ENCODE assay signal across 10 cellular contexts in genomic region chr18:43396266-43396665, GRCh38.
DNase-seq lines count a peak whose midpoint lies in the region; ATAC-seq lines count a peak whose summit lies in the region.
"Had no signal": no experiment of that assay in that cellular context is flagged by ENCODE, and none has a peak within 500 bp of the region (broad histone marks: within the 10 kb centered on the region; RNA-seq: fewer than 3 reads in every experiment).

No MANE protein-coding gene starts in this region.

- H4K8ac ChIP-seq in mesendoderm (ENCODE audit: low read depth, low read length), result no peak overlapping the region

- H3K4me1 ChIP-seq in adipocyte (ENCODE audit: control insufficient read depth, insufficient read depth, low read length) (no peaks in the 10 kb centered on the region), mesendoderm (ENCODE audit: control insufficient read depth, low read depth, low read length) (no peaks in the 10 kb centered on the region), aorta (ENCODE audit: control insufficient read depth in 1 of 2, insufficient read depth in 2 of 2, low read length in 2 of 2) (no peaks in the 10 kb centered on the region)

- no peaks in the 10 kb centered on the region for H3K79me2 ChIP-seq in mesendoderm (ENCODE audit: control insufficient read depth, insufficient read depth, low read length)

- no peak overlapping the region for H3K4me2 ChIP-seq in mesendoderm (ENCODE audit: low read length)

- H3K9me3 Mint-ChIP-seq in stimulated activated effector memory CD8-positive, alpha-beta T cell treated with anti-CD3 and anti-CD28 coated beads, Interleukin-12 subunit alpha, Interleukin-12 subunit beta, amount 100 ng/mL, for 72 hours, result peaks cover 6% of the 10 kb centered on the region
- H3K9me3 Mint-ChIP-seq: stimulated activated naive CD8-positive, alpha-beta T cell treated with anti-CD3 and anti-CD28 coated beads, Interleukin-15, Interleukin-2, amounts not matched to agents 100 ng/mL and 50 ng/mL, for 24 hours had no signal

- H3K36me3 Mint-ChIP-seq in stimulated activated effector memory CD8-positive, alpha-beta T cell treated with anti-CD3 and anti-CD28 coated beads, Interleukin-12 subunit alpha, Interleukin-12 subunit beta, amount 100 ng/mL, for 72 hours, result no peaks in the 10 kb centered on the region

- H3K27ac Mint-ChIP-seq in stimulated activated effector memory CD8-positive, alpha-beta T cell treated with anti-CD3 and anti-CD28 coated beads, Interleukin-12 subunit alpha, Interleukin-12 subunit beta, amount 100 ng/mL, for 72 hours, result no peak overlapping the region
- H3K27ac Mint-ChIP-seq: stimulated activated naive CD8-positive, alpha-beta T cell treated with anti-CD3 and anti-CD28 coated beads, Interleukin-15, Interleukin-2, amounts not matched to agents 100 ng/mL and 50 ng/mL, for 24 hours had no signal

- no peak overlapping the region for H2BK120ac ChIP-seq in mesendoderm (ENCODE audit: low read depth, low read length)

- no peak overlapping the region for H4K5ac ChIP-seq in mesendoderm (ENCODE audit: low read length)

- H3K23ac ChIP-seq in mesendoderm (ENCODE audit: low read length), result no peak overlapping the region

- H3K9ac ChIP-seq in adipocyte (ENCODE audit: low read length) (no peak overlapping the region), mesendoderm (ENCODE audit: low read length) (no peak overlapping the region)

- no peak overlapping the region for H3K4me3 Mint-ChIP-seq in stimulated activated effector memory CD8-positive, alpha-beta T cell treated with anti-CD3 and anti-CD28 coated beads, Interleukin-12 subunit alpha, Interleukin-12 subunit beta, amount 100 ng/mL, for 72 hours
- H3K4me3 Mint-ChIP-seq: stimulated activated naive CD8-positive, alpha-beta T cell treated with anti-CD3 and anti-CD28 coated beads, Interleukin-15, Interleukin-2, amounts not matched to agents 100 ng/mL and 50 ng/mL, for 24 hours had no signal

- H2BK5ac ChIP-seq in mesendoderm (ENCODE audit: low read length), result no peak overlapping the region

- H3K36me3 ChIP-seq in adipocyte (ENCODE audit: control insufficient read depth, insufficient read depth, low read length, severe bottlenecking), result no peaks in the 10 kb centered on the region
- no peaks in the 10 kb centered on the region for H3K36me3 ChIP-seq in mesendoderm (ENCODE audit: control insufficient read depth, insufficient read depth, low read length)
- H3K36me3 ChIP-seq in aorta (ENCODE audit: control insufficient read depth in 1 of 2, insufficient read depth in 2 of 2, low read length in 1 of 2), result no peaks in the 10 kb centered on the region

- no peaks in the 10 kb centered on the region for H3K79me1 ChIP-seq in mesendoderm (ENCODE audit: low read length)

- H3K4me3 ChIP-seq in adipocyte (ENCODE audit: low read length) (no peak overlapping the region), mesendoderm (ENCODE audit: low read length) (no peak overlapping the region), aorta (ENCODE audit: low read length in 2 of 2) (no peak overlapping the region)

- H3K27me3 ChIP-seq in adipocyte (replicated peaks; ENCODE audit: control insufficient read depth, insufficient read depth, low read length), result peaks cover 8% of the 10 kb centered on the region
- no peaks in the 10 kb centered on the region for H3K27me3 ChIP-seq in mesendoderm (ENCODE audit: insufficient read depth, low read length, poor library complexity)
- no peaks in the 10 kb centered on the region for H3K27me3 ChIP-seq in aorta (ENCODE audit: control insufficient read depth in 1 of 2, insufficient read depth in 2 of 2, low read length in 1 of 2)

- no peak overlapping the region for H3K18ac ChIP-seq in mesendoderm (ENCODE audit: low read length)

- H3K27ac ChIP-seq in mesendoderm (ENCODE audit: low read depth, low read length) (no peak overlapping the region), aorta (ENCODE audit: low read depth in 1 of 2, low read length in 2 of 2) (no peak overlapping the region)

- H3K4me1 Mint-ChIP-seq in stimulated activated effector memory CD8-positive, alpha-beta T cell treated with anti-CD3 and anti-CD28 coated beads, Interleukin-12 subunit alpha, Interleukin-12 subunit beta, amount 100 ng/mL, for 72 hours, result no peaks in the 10 kb centered on the region

- H3K56ac ChIP-seq in mesendoderm (ENCODE audit: low read length), result no peak overlapping the region

- WGBS in mesendoderm (ENCODE audit: extremely low coverage, insufficient coverage, low lambda C conversion rate), result no CpG with 5 or more reads among the region's 1 CpG
- 3 to 9% methylated on average over 1 of the region's 1 CpG for WGBS in aorta, 2 donors

- H3K9me3 ChIP-seq in adipocyte (ENCODE audit: control insufficient read depth, low read length), result no peaks in the 10 kb centered on the region
- H3K9me3 ChIP-seq in aorta (ENCODE audit: control insufficient read depth, low read length), result no peaks in the 10 kb centered on the region

- intact Hi-C loops in aorta (cut with DNase I), result no loop called here

- no peak overlapping the region for H3K4ac ChIP-seq in mesendoderm (ENCODE audit: low read depth, low read length)

- no peak overlapping the region for H2AK5ac ChIP-seq in mesendoderm (ENCODE audit: low read length)

- DNase-seq in DMS53 treated with DMSO at 0.1 percent for 48 hours (lab: John Stamatoyannopoulos, UW; ENCODE audit: unreplicated experiment) (peak; percentile 41), NCI-H1105 treated with DMSO at 0.1 percent for 48 hours (lab: John Stamatoyannopoulos, UW) (peak; percentile 27), adipocyte (ENCODE audit: low read depth) (peak; percentile 66), mesendoderm (peak; percentile 51), aorta (no peak), HK-2 (ENCODE audit: unreplicated experiment) (no peak)
- no peak for DNase-seq in stimulated activated effector memory CD8-positive, alpha-beta T cell treated with anti-CD3 and anti-CD28 coated beads, Interleukin-12 subunit alpha, Interleukin-12 subunit beta, amount 100 ng/mL, for 72 hours (ENCODE audit: low spot score in 2 of 2)
- DNase-seq: activated naive CD4-positive, alpha-beta T cell had no signal

- H2BK15ac ChIP-seq in mesendoderm (replicated peaks; ENCODE audit: low read depth), result no peak overlapping the region

- ATAC-seq in aorta (ENCODE audit: low FRiP score), result no peak
- no peak for ATAC-seq in stimulated activated effector memory CD8-positive, alpha-beta T cell treated with anti-CD3 and anti-CD28 coated beads, Interleukin-12 subunit alpha, Interleukin-12 subunit beta, amount 100 ng/mL, for 72 hours
- no peak for ATAC-seq in GM19397 (IDR thresholded peaks at IDR 0.05; ENCODE audit: unreplicated experiment)

Comparison
In these comparisons a context has a peak if more than half of its experiments do, and no peak if none do; other contexts are left out.
1. DNase-seq: peak in DMS53 treated with DMSO at 0.1 percent for 48 hours (single experiment), NCI-H1105 treated with DMSO at 0.1 percent for 48 hours (single experiment), adipocyte (single experiment) and mesendoderm (single experiment); none in aorta (0 of 2), stimulated activated effector memory CD8-positive, alpha-beta T cell treated with anti-CD3 and anti-CD28 coated beads, Interleukin-12 subunit alpha, Interleukin-12 subunit beta, amount 100 ng/mL, for 72 hours (0 of 2) and HK-2 (single experiment).